In the genomic region with DNA sequence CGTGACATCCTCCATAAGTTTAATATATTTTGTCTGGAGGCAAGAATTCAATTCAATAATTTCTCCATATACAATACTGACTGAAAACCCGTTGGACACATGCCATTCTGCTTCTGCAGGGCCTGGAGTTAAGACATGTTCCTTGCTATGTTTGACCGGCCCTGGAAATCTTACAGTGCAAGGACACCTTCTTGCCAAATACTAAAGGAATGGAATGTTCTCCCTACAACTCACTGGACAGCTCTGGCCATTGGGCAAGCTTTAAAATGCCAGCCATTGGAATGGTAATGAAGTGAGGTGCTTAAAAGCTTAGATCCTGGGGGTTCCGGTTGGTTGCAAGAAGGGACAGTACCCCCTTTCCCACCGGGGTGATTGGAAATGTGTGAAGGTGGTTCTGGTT, we compare ENCODE assay signal across 17 cellular contexts.
DNase-seq lines count a peak whose midpoint lies in the region; ATAC-seq and TF ChIP-seq lines count a peak whose summit lies in the region.
"Had no signal": no experiment of that assay in that cellular context is flagged by ENCODE, and none has a peak within 500 bp of the region (broad histone marks: within the 10 kb centered on the region; RNA-seq: fewer than 3 reads in every experiment).

No MANE protein-coding gene starts in this region.

- TF ChIP-seq EP300 in gastroesophageal sphincter (IDR thresholded peaks at IDR 0.05): no peak

- ATAC-seq in heart left ventricle: peak in 3 of 4 donors; percentile 39 to 61 (median 42)
- ATAC-seq in gastroesophageal sphincter: peak; percentile 89
- peak; percentile 94 to 97 for ATAC-seq in gastrocnemius medialis
- ATAC-seq: GM23338 had no signal

- in situ Hi-C loops in gastrocnemius medialis (cut with MboI; ENCODE audit: low sequenced_read_pairs in 4 of 4): no loop called here

- H3K4me1 ChIP-seq in heart left ventricle: peaks cover 0 to 6% (median 0%) of the 10 kb centered on the region in 12 donors
- peaks cover 5% of the 10 kb centered on the region for H3K4me1 ChIP-seq in left ventricle myocardium inferior
- peaks cover 0 to 43% (median 0%) of the 10 kb centered on the region in 3 donors for H3K4me1 ChIP-seq in gastroesophageal sphincter
- H3K4me1 ChIP-seq in gastrocnemius medialis: peaks cover 15 to 25% of the 10 kb centered on the region in 2 donors

- H3K4me3 ChIP-seq in heart left ventricle (no peak overlapping the region), left ventricle myocardium inferior (no peak overlapping the region), gastroesophageal sphincter (no peak overlapping the region), gastrocnemius medialis (no peak overlapping the region)
- H3K4me3 ChIP-seq: GM23338 had no signal

- WGBS in heart left ventricle, 4 donors: 64 to 69% (median 67%) methylated on average over 5 of the region's 5 CpGs
- 43 to 60% methylated on average over 2 to 4 of the region's 5 CpGs for WGBS in gastroesophageal sphincter (ENCODE audit: low coverage in 1 of 2), 2 donors

- intact Hi-C loops in heart left ventricle (cut with DNase I): no loop called here
- intact Hi-C loops in left ventricle myocardium inferior (cut with micrococcal nuclease): no loop called here
- intact Hi-C loops in gastrocnemius medialis (cut with DNase I; ENCODE audit: low total_unique reads): loop anchor here (1.0 kb wide), 1 partner anchor 10 kb away; no protein-coding TSS in a partner anchor
- intact Hi-C loops in posterior vena cava (cut with DNase I): loop anchor here in 1 of 2 donors (5.0 kb wide), 1 partner anchor 48 kb away; no protein-coding TSS in a partner anchor

- DNase-seq in heart left ventricle (no peak), left ventricle myocardium inferior (no peak), gastrocnemius medialis (peak; percentile 56 to 76), H4 (ENCODE audit: low spot score) (no peak), RPMI8226 (no peak), posterior vena cava (ENCODE audit: low spot score) (no peak)
- DNase-seq: HCEC 1CT, KG1, NCI-H1105, NCI-H146, NCI-H2029, NCI-H226, NCI-H524 treated with DMSO at 0.1 percent for 48 hours, OCI-M1, SHP77 had no signal

- TF ChIP-seq POLR2A in heart left ventricle (IDR thresholded peaks at IDR 0.05) (no peak), gastroesophageal sphincter (IDR thresholded peaks at IDR 0.05) (no peak), gastrocnemius medialis (IDR thresholded peaks at IDR 0.05) (no peak)

- H3K27me3 ChIP-seq in heart left ventricle (no peaks in the 10 kb centered on the region), left ventricle myocardium inferior (ENCODE audit: low read depth) (no peaks in the 10 kb centered on the region), gastroesophageal sphincter (no peaks in the 10 kb centered on the region), gastrocnemius medialis (no peaks in the 10 kb centered on the region)

- TF ChIP-seq CTCF in heart left ventricle (IDR thresholded peaks at IDR 0.05) (no peak), left ventricle myocardium inferior (IDR thresholded peaks at IDR 0.05; ENCODE audit: borderline replicate concordance) (no peak), gastroesophageal sphincter (IDR thresholded peaks at IDR 0.05) (no peak), gastrocnemius medialis (IDR thresholded peaks at IDR 0.05 in 4 of 5, conservative IDR thresholded peaks at IDR 0.05 in 1 of 5) (no peak)

- H3K27ac ChIP-seq in heart left ventricle (no peak overlapping the region), left ventricle myocardium inferior (replicated peaks) (no peak overlapping the region), gastroesophageal sphincter (peak overlapping the region in 2 of 4 donors; percentile 30 to 37), gastrocnemius medialis (peak overlapping the region; percentile 47 to 62 (median 54))

- H3K9me3 ChIP-seq in heart left ventricle (no peaks in the 10 kb centered on the region), left ventricle myocardium inferior (replicated peaks) (no peaks in the 10 kb centered on the region), gastroesophageal sphincter (no peaks in the 10 kb centered on the region), gastrocnemius medialis (no peaks in the 10 kb centered on the region)

- no peaks in the 10 kb centered on the region for H3K36me3 ChIP-seq in heart left ventricle
- no peaks in the 10 kb centered on the region for H3K36me3 ChIP-seq in left ventricle myocardium inferior
- H3K36me3 ChIP-seq in gastroesophageal sphincter: no peaks in the 10 kb centered on the region
- H3K36me3 ChIP-seq in gastrocnemius medialis: no peaks in the 10 kb centered on the region

Comparison
In these comparisons a context has a peak if more than half of its experiments do, and no peak if none do; other contexts are left out.
1. ATAC-seq: peak in every context shown above with its lines; median percentile 96 in gastrocnemius medialis; 89 in gastroesophageal sphincter; 42 in heart left ventricle.
2. DNase-seq: peak in gastrocnemius medialis (2 of 2); none in heart left ventricle (0 of 5), left ventricle myocardium inferior (single experiment), H4 (single experiment), RPMI8226 (single experiment) and posterior vena cava (single experiment).
3. H3K27ac ChIP-seq: peak in gastrocnemius medialis (4 of 4); none in heart left ventricle (0 of 12) and left ventricle myocardium inferior (single experiment).